17 cellular contexts compared by ENCODE assay signal in genomic region chr2:168573128-168573903, GRCh38.
DNase-seq lines count a peak whose midpoint lies in the region; ATAC-seq, FAIRE-seq and TF ChIP-seq lines count a peak whose summit lies in the region.
"Had no signal": no experiment of that assay in that cellular context is flagged by ENCODE, and none has a peak within 500 bp of the region (broad histone marks: within the 10 kb centered on the region; RNA-seq: fewer than 3 reads in every experiment).

No MANE protein-coding gene starts in this region.

- 6% methylated on average over 1 of the region's 1 CpG for WGBS in K562 (ENCODE audit: insufficient coverage, low coverage, missing lambda C conversion rate)

- no peaks in the 10 kb centered on the region for H3K9me3 ChIP-seq in K562 (replicated peaks; ENCODE audit: control insufficient read depth, insufficient read depth, low read depth, low read length)
- H3K9me3 ChIP-seq: gastrocnemius medialis, testis had no signal

- POLR2A ChIA-PET in K562 (lab: Yijun Ruan, JAX), result interaction anchor here (0.5 kb wide), 1 partner anchor 171 kb away, joined by 3 read pairs; no protein-coding TSS in a partner anchor

- ATAC-seq in K562, result no peak; the same call in 2 of the 3 replicates
- no peak for ATAC-seq in GM18873 (IDR thresholded peaks at IDR 0.05; ENCODE audit: low FRiP score, unreplicated experiment)
- no peak for ATAC-seq in GM21619 (IDR thresholded peaks at IDR 0.05; ENCODE audit: unreplicated experiment)
- ATAC-seq: activated naive CD8-positive, alpha-beta T cell treated with anti-CD3 and anti-CD28 coated beads, Interleukin-2, amount 50 U/mL, for 24 hours; gastrocnemius medialis; sciatic nerve had no signal

- peak; percentile 42 for DNase-seq in GM04504 (ENCODE audit: low read depth)
- peak; percentile 91 for DNase-seq in LHCN-M2 (ENCODE audit: low read depth)
- DNase-seq in K562 (ENCODE audit: extremely low read depth in 1 of 4, low spot score in 3 of 4), result peak in 1 of 4 experiments; percentile 24
- DNase-seq in skeletal muscle cell (ENCODE audit: low read depth), result peak; percentile 72
- DNase-seq in stimulated activated naive CD4-positive, alpha-beta T cell treated with Interleukin-2 at 50 U/mL for 16 hours (lab: John Stamatoyannopoulos, UW), result no peak
- DNase-seq: activated naive CD8-positive, alpha-beta T cell treated with anti-CD3 and anti-CD28 coated beads, Interleukin-2, amount 50 U/mL, for 24 hours; cortex of kidney; DMS153; gastrocnemius medialis; H9; islet precursor cell; NCI-H774; SHP77 treated with DMSO at 0.1 percent for 48 hours; testis had no signal

- in situ Hi-C loops in K562 (cut with MboI), result no loop called here

- TF ChIP-seq CTCF in K562 (IDR thresholded peaks at IDR 0.05 in 2 of 3, conservative IDR thresholded peaks at IDR 0.05 in 1 of 3; ENCODE audit: insufficient read depth in 2 of 3, low read depth in 1 of 3, low read length in 3 of 3), result no peak

- no peak for TF ChIP-seq EP300 in K562 (IDR thresholded peaks at IDR 0.05; ENCODE audit: low read length)

- 0 out of 5 replicates have a peak, but pooled peaks cover 0 to 7% of the 10 kb centered on the region in 2 experiments for H3K4me1 ChIP-seq in K562 (replicated peaks in 1 of 2; ENCODE audit: control insufficient read depth in 2 of 2, insufficient read depth in 2 of 2, low read length in 2 of 2)
- H3K4me1 ChIP-seq: testis had no signal

- H3K4me2 ChIP-seq in K562 (ENCODE audit: insufficient read depth, low read length), result no peak overlapping the region

- no peak for TF ChIP-seq POLR2A in K562 (conservative IDR thresholded peaks at IDR 0.05)

- no peaks in the 10 kb centered on the region for H4K20me1 ChIP-seq in K562 (replicated peaks; ENCODE audit: control insufficient read depth, insufficient read depth, low read length)

- intact Hi-C loops in K562 (cut with micrococcal nuclease), result no loop called here

- TF ChIP-seq RAD21 in K562 (CRISPR knock-in tag; conservative IDR thresholded peaks at IDR 0.05 in 1 of 2, IDR thresholded peaks at IDR 0.05 in 1 of 2), result no peak

- no peaks in the 10 kb centered on the region; a peak in 1 of 5 replicates for H3K27me3 ChIP-seq in K562 (ENCODE audit: control insufficient read depth in 2 of 2, insufficient read depth in 2 of 2, low read length in 2 of 2)
- H3K27me3 ChIP-seq: gastrocnemius medialis, testis had no signal

- H3K27ac ChIP-seq in K562 (ENCODE audit: extremely low read depth, low read depth, low read length), result no peak overlapping the region
- H3K27ac ChIP-seq: gastrocnemius medialis, testis had no signal

- H3K9ac ChIP-seq in K562 (ENCODE audit: insufficient read depth in 1 of 2, low read depth in 2 of 2, low read length in 2 of 2), result no peak overlapping the region

- CTCF ChIA-PET in K562 (lab: Yijun Ruan, JAX; ENCODE audit: low intra/inter-chr PET ratio), result no interaction called here

- no peaks in the 10 kb centered on the region for H3K79me2 ChIP-seq in K562 (ENCODE audit: control insufficient read depth, insufficient read depth, low read length)

- H2AFZ ChIP-seq in K562 (ENCODE audit: low read depth, low read length), result no peak overlapping the region

- no peaks in the 10 kb centered on the region for H3K9me1 ChIP-seq in K562 (ENCODE audit: control insufficient read depth, insufficient read depth, low read length)

- H3K4me3 ChIP-seq in K562 (no peak overlapping the region), skeletal muscle cell (ENCODE audit: low read depth, low read length) (no peak overlapping the region)
- H3K4me3 ChIP-seq: gastrocnemius medialis, testis had no signal

- FAIRE-seq in K562 (lab: Jason Lieb, UNC), result no peak

- H3K36me3 ChIP-seq in K562 (ENCODE audit: control insufficient read depth, insufficient read depth, low read length), result no peaks in the 10 kb centered on the region
- H3K36me3 ChIP-seq: gastrocnemius medialis had no signal

- no TSS peak for BruUV-seq in K562 (replicated peaks; lab: Mats Ljungman, UMichigan)

TF ChIP-seq in K562, 482 proteins besides CTCF, POLR2A, EP300 and RAD21 (continues in another document):
- TF ChIP-seq ZNF146 (CRISPR knock-in tag; IDR thresholded peaks at IDR 0.05; ENCODE audit: unreplicated experiment), result no peak
- TF ChIP-seq C11orf30 (IDR thresholded peaks at IDR 0.05; ENCODE audit: low read depth), result peak; percentile 70; the same call in 1 of the 2 replicates
- no peak for TF ChIP-seq ZSCAN32 (CRISPR knock-in tag; IDR thresholded peaks at IDR 0.05)
- peak; percentile 62 for TF ChIP-seq MAFG (tag; conservative IDR thresholded peaks at IDR 0.05)
- no peak for TF ChIP-seq RFX1 (IDR thresholded peaks at IDR 0.05)
- TF ChIP-seq, protein P1, sequence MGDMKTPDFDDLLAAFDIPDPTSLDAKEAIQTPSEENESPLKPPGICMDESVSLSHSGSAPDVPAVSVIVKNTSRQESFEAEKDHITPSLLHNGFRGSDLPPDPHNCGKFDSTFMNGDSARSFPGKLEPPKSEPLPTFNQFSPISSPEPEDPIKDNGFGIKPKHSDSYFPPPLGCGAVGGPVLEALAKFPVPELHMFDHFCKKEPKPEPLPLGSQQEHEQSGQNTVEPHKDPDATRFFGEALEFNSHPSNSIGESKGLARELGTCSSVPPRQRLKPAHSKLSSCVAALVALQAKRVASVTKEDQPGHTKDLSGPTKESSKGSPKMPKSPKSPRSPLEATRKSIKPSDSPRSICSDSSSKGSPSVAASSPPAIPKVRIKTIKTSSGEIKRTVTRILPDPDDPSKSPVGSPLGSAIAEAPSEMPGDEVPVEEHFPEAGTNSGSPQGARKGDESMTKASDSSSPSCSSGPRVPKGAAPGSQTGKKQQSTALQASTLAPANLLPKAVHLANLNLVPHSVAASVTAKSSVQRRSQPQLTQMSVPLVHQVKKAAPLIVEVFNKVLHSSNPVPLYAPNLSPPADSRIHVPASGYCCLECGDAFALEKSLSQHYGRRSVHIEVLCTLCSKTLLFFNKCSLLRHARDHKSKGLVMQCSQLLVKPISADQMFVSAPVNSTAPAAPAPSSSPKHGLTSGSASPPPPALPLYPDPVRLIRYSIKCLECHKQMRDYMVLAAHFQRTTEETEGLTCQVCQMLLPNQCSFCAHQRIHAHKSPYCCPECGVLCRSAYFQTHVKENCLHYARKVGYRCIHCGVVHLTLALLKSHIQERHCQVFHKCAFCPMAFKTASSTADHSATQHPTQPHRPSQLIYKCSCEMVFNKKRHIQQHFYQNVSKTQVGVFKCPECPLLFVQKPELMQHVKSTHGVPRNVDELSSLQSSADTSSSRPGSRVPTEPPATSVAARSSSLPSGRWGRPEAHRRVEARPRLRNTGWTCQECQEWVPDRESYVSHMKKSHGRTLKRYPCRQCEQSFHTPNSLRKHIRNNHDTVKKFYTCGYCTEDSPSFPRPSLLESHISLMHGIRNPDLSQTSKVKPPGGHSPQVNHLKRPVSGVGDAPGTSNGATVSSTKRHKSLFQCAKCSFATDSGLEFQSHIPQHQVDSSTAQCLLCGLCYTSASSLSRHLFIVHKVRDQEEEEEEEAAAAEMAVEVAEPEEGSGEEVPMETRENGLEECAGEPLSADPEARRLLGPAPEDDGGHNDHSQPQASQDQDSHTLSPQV (IDR thresholded peaks at IDR 0.05), result no peak
- no peak for TF ChIP-seq TOE1 (IDR thresholded peaks at IDR 0.05; ENCODE audit: borderline replicate concordance)
- no peak for TF ChIP-seq TOE1 (CRISPR knock-in tag; IDR thresholded peaks at IDR 0.05; ENCODE audit: borderline replicate concordance, low read depth)
- no peak for TF ChIP-seq ZFP1 (CRISPR knock-in tag; IDR thresholded peaks at IDR 0.05)
- TF ChIP-seq ZNF644 (tag; IDR thresholded peaks at IDR 0.05; ENCODE audit: low read depth), result no peak
- TF ChIP-seq ZNF121 (CRISPR knock-in tag; conservative IDR thresholded peaks at IDR 0.05), result no peak
- peak; percentile 91 for TF ChIP-seq ZNF239 (CRISPR knock-in tag; IDR thresholded peaks at IDR 0.05)
- TF ChIP-seq ZNF24 (IDR thresholded peaks at IDR 0.05), result no peak
- peak; percentile 21; the same call in 1 of the 2 replicates for TF ChIP-seq MAFK (IDR thresholded peaks at IDR 0.05; ENCODE audit: low read length)
- TF ChIP-seq ZZZ3 (IDR thresholded peaks at IDR 0.05), result no peak
- no peak for TF ChIP-seq MLLT1 (IDR thresholded peaks at IDR 0.05)
- no peak for TF ChIP-seq ZNF184 (CRISPR knock-in tag; IDR thresholded peaks at IDR 0.05)
- TF ChIP-seq E2F6 (IDR thresholded peaks at IDR 0.05; ENCODE audit: borderline replicate concordance in 1 of 2, extremely low read depth in 1 of 2, insufficient read depth in 1 of 2, insufficient read length in 1 of 2, low read depth in 1 of 2, low read length in 1 of 2, poor library complexity in 1 of 2, severe bottlenecking in 1 of 2), result no peak
- no peak for TF ChIP-seq NCOA4 (IDR thresholded peaks at IDR 0.05; ENCODE audit: partially characterized antibody)
- TF ChIP-seq U2AF1 (optimal IDR thresholded peaks at IDR 0.05; ENCODE audit: low read depth, low read length), result no peak
- no peak for TF ChIP-seq ZNF695 (CRISPR knock-in tag; IDR thresholded peaks at IDR 0.05)
- no peak for TF ChIP-seq RAD51 (IDR thresholded peaks at IDR 0.05; ENCODE audit: borderline replicate concordance, low read depth)
- TF ChIP-seq SMARCB1 (IDR thresholded peaks at IDR 0.05; ENCODE audit: insufficient read length, low read depth), result no peak
- no peak for TF ChIP-seq SREBF2 (CRISPR knock-in tag; IDR thresholded peaks at IDR 0.05)
